8 cellular contexts compared by ENCODE assay signal in the genomic region with DNA sequence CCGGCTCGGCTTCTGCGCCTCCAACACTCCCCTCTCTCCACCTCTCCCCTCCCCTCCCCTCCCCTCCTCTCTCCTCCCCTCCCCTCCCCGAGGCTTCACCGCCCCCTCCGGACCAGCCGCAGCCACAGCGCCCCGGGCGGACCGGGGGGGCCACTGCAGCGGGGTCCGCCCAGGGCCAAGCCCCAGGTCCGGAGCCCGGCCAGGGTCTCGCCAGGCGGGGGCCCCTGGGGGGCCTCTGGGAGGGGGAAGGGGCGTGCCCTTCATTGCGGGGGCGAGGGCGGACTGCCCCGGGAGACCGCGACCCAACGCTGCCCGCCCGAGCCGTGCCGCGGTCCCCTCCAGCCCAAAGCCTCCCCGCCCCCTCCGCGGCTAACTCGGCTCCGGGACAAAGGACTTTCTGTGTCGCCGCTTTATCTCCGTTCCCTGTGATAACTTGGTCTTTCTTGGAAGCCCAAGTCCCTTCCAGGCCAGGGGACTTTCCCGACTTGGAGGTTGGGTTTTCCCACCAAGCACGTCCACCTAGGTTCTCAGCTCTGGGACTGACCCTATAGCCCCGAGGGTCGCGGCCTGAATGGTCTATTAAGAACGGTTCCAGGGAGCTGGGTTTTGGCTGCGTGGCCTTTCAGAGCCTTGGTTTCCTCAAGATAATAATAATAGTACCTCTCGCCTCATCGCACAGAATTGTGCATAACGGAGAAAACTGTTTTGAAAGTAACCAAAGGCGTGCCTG. TPM values are rescaled to one million over a fixed set of nuclear protein-coding genes. Genes with fewer than 3 reads are reported as not detected.
DNase-seq lines count a peak whose midpoint lies in the region; TF ChIP-seq lines count a peak whose summit lies in the region.

A gene (minus strand): TSS at position 29 of the 730 bp plus-strand sequence. CDS start 97 bp downstream, outside the sequence.

- H4K20me1 ChIP-seq in GM23248 (ENCODE audit: insufficient read depth) (no peaks in the 10 kb centered on the region), MM.1S (ENCODE audit: insufficient read depth, low read length) (no peaks in the 10 kb centered on the region)

- peaks cover 27% of the 10 kb centered on the region for H3K79me2 ChIP-seq in GM23248 (ENCODE audit: insufficient read depth)
- peaks cover 38% of the 10 kb centered on the region for H3K79me2 ChIP-seq in MM.1S (ENCODE audit: low read length)

- peak within 1 kb of the TSS; percentile 94 for H2AFZ ChIP-seq in GM23248
- H2AFZ ChIP-seq in MM.1S (ENCODE audit: low read length) = peak within 1 kb of the TSS; percentile 91

- TF ChIP-seq POLR2A in ovary (IDR thresholded peaks at IDR 0.05) = no peak

- peak; percentile 61 for TF ChIP-seq CTCF in MM.1S (IDR thresholded peaks at IDR 0.05; ENCODE audit: low read length)
- TF ChIP-seq CTCF in ovary (IDR thresholded peaks at IDR 0.05) = peak in 2 of 3 donors; percentile 26 to 56

- peak within 1 kb of the TSS; percentile 86 for H3K4me3 ChIP-seq in GM23248
- H3K4me3 ChIP-seq in MM.1S (ENCODE audit: low read length) = peak within 1 kb of the TSS; percentile 88
- H3K4me3 ChIP-seq in ovary = peak within 1 kb of the TSS; percentile 83
- peak within 1 kb of the TSS; percentile 65 for H3K4me3 ChIP-seq in thymus (ENCODE audit: low read length)

- H3K36me3 Mint-ChIP-seq in activated naive CD4-positive, alpha-beta T cell treated with anti-CD3 and anti-CD28 coated beads, Interleukin-2, amount 50 U/mL, for 24 hours = peaks cover 6% of the 10 kb centered on the region

- no peak for TF ChIP-seq EP300 in ovary (IDR thresholded peaks at IDR 0.05)

- 1% methylated on average over 13 to 47 of the region's 49 CpGs for WGBS in GM23248 (ENCODE audit: low coverage in 1 of 2, low lambda C conversion rate in 2 of 2, missing lambda C conversion rate in 2 of 2), 2 experiments
- WGBS in ovary, 3 donors = 0 to 1% (median 1%) methylated on average over 33 to 46 of the region's 49 CpGs
- WGBS in thymus = under 1% methylated on average over 45 of the region's 49 CpGs

- H3K9ac ChIP-seq in GM23248 (peak within 1 kb of the TSS; percentile 83), MM.1S (ENCODE audit: low read length) (peak within 1 kb of the TSS; percentile 78)

- H3K9me2 ChIP-seq in GM23248 (ENCODE audit: insufficient read depth) = no peaks in the 10 kb centered on the region
- H3K9me2 ChIP-seq in MM.1S (replicated peaks; ENCODE audit: insufficient read depth, low read length) = no peaks in the 10 kb centered on the region

- H3K4me1 ChIP-seq in GM23248 (ENCODE audit: insufficient read depth) (peaks cover 8% of the 10 kb centered on the region), MM.1S (ENCODE audit: low read length) (peaks cover 11% of the 10 kb centered on the region), ovary (ENCODE audit: insufficient read depth) (no peaks in the 10 kb centered on the region), thymus (ENCODE audit: control insufficient read depth, insufficient read depth, low read length) (peaks cover 10% of the 10 kb centered on the region)

- peaks cover 4% of the 10 kb centered on the region; the same call in 1 of the 2 replicates for H3F3A ChIP-seq in GM23248 (ENCODE audit: insufficient read depth)
- peaks cover 5% of the 10 kb centered on the region for H3F3A ChIP-seq in MM.1S (ENCODE audit: insufficient read depth, low read length)

- peak within 1 kb of the TSS; percentile 83 for H3K27ac ChIP-seq in GM23248
- peak within 1 kb of the TSS; percentile 75 for H3K27ac ChIP-seq in MM.1S (ENCODE audit: low read length)
- peak within 1 kb of the TSS; percentile 82 to 84 for H3K27ac ChIP-seq in ovary
- peak within 1 kb of the TSS; percentile 92 for H3K27ac ChIP-seq in thymus (ENCODE audit: low read depth)

- H3K27me3 ChIP-seq in GM23248 (replicated peaks; ENCODE audit: insufficient read depth) = no peaks in the 10 kb centered on the region
- no peaks in the 10 kb centered on the region for H3K27me3 ChIP-seq in MM.1S (replicated peaks; ENCODE audit: insufficient read depth, low read length)
- H3K27me3 ChIP-seq in ovary = no peaks in the 10 kb centered on the region
- no peaks in the 10 kb centered on the region for H3K27me3 ChIP-seq in thymus (ENCODE audit: control insufficient read depth, insufficient read depth)

- peak within 1 kb of the TSS; percentile 97 for H3K27ac Mint-ChIP-seq in activated naive CD4-positive, alpha-beta T cell treated with anti-CD3 and anti-CD28 coated beads, Interleukin-2, amount 50 U/mL, for 24 hours

- DNase-seq in DMS153 (lab: John Stamatoyannopoulos, UW) (peak; percentile 70), GM23248 (peak; percentile 92), MM.1S (peak; percentile 95), SKM-1 (lab: John Stamatoyannopoulos, UW; ENCODE audit: unreplicated experiment) (peak; percentile 86), glomerular visceral epithelial cell (ENCODE audit: extremely low spot score) (peak; percentile 91), ovary (peak; percentile 87 to 92 (median 89))

- peaks cover 33% of the 10 kb centered on the region for H3K4me1 Mint-ChIP-seq in activated naive CD4-positive, alpha-beta T cell treated with anti-CD3 and anti-CD28 coated beads, Interleukin-2, amount 50 U/mL, for 24 hours

- H3K9me3 ChIP-seq in GM23248 (ENCODE audit: low read depth) (no peaks in the 10 kb centered on the region), MM.1S (replicated peaks; ENCODE audit: insufficient read depth, low read length) (no peaks in the 10 kb centered on the region), ovary (no peaks in the 10 kb centered on the region), thymus (ENCODE audit: control insufficient read depth) (no peaks in the 10 kb centered on the region)

- intact Hi-C loops in ovary (cut with DNase I) = loop anchor here in 1 of 4 donors (2.0 kb wide), 1 partner anchor 27 kb away; no protein-coding TSS in a partner anchor

- in situ Hi-C loops in GM23248 (cut with MboI) = no loop called here

- H3K36me3 ChIP-seq in GM23248 (ENCODE audit: low read depth) (no peaks in the 10 kb centered on the region), MM.1S (replicated peaks; ENCODE audit: insufficient read depth, low read length) (no peaks in the 10 kb centered on the region), ovary (no peaks in the 10 kb centered on the region), thymus (ENCODE audit: control insufficient read depth, insufficient read depth) (peaks cover 16% of the 10 kb centered on the region)

- no peaks in the 10 kb centered on the region for H3K27me3 Mint-ChIP-seq in activated naive CD4-positive, alpha-beta T cell treated with anti-CD3 and anti-CD28 coated beads, Interleukin-2, amount 50 U/mL, for 24 hours

- H3K4me2 ChIP-seq in GM23248 (ENCODE audit: unreplicated experiment) = peak within 1 kb of the TSS; percentile 95
- H3K4me2 ChIP-seq in MM.1S (ENCODE audit: low read depth, low read length) = peak within 1 kb of the TSS; percentile 96

- no peaks in the 10 kb centered on the region for H3K9me3 Mint-ChIP-seq in activated naive CD4-positive, alpha-beta T cell treated with anti-CD3 and anti-CD28 coated beads, Interleukin-2, amount 50 U/mL, for 24 hours

- H3K4me3 Mint-ChIP-seq in activated naive CD4-positive, alpha-beta T cell treated with anti-CD3 and anti-CD28 coated beads, Interleukin-2, amount 50 U/mL, for 24 hours = peak within 1 kb of the TSS; percentile 91

RNA-seq across cellular contexts. Expression of the gene that starts here (rescaled TPM):
- 18.4 and 19.0 TPM in 2 replicates for total RNA-seq in GM23248 (2014; rRNA removed; shearing (Covaris generic))
- 9.9 and 10.6 TPM in 2 replicates for polyA plus RNA-seq in GM23248 (2016; fragmentation: Nextera tagmentation; extraction: Ambion mirVana)
- total RNA-seq in ovary = 10 to 100 TPM; 14.2 to 38.0 (median 26.6) TPM
- 10 to 100 TPM; 16.3 to 33.9 TPM for polyA plus RNA-seq in ovary
- polyA plus RNA-seq in thymus = 15.1 TPM

Comparison
In these comparisons a context has a peak if more than half of its experiments do, and no peak if none do; other contexts are left out.
1. Peak in every context shown above with its lines: DNase-seq, H3K4me3 ChIP-seq and H3K27ac ChIP-seq.